Comparison of ENCODE assay signal across 8 cellular contexts in genomic region chr13:67230243-67230773, GRCh38. TPM values are rescaled to one million over a fixed set of nuclear protein-coding genes. Genes with fewer than 3 reads are reported as not detected.
DNase-seq lines count a peak whose midpoint lies in the region; FAIRE-seq and TF ChIP-seq lines count a peak whose summit lies in the region.

TSS of gene PCDH9 (minus strand) at chr13:67230336. CDS start at chr13:67228440, 1,896 bp downstream.

- H4K8ac ChIP-seq in neuronal stem cell (ENCODE audit: low read depth, low read length): no peak within 1 kb of the TSS

- no peak within 1 kb of the TSS for H3K14ac ChIP-seq in neuronal stem cell (ENCODE audit: low read length)

- H3K4me2 ChIP-seq in DOHH2 (ENCODE audit: low read length) (peak within 1 kb of the TSS; percentile 67), neuronal stem cell (ENCODE audit: insufficient read depth, low read length, poor library complexity, severe bottlenecking) (peak within 1 kb of the TSS; percentile 80)

- peak within 1 kb of the TSS; percentile 66 for H2BK120ac ChIP-seq in neuronal stem cell (ENCODE audit: low read depth, low read length)

- H2BK5ac ChIP-seq in neuronal stem cell (ENCODE audit: low read length): no peak within 1 kb of the TSS

- H3K27ac ChIP-seq in DOHH2 (ENCODE audit: low read depth, low read length): peak within 1 kb of the TSS; percentile 49; the same call in 1 of the 2 replicates
- peak within 1 kb of the TSS; percentile 80 for H3K27ac ChIP-seq in neuronal stem cell (replicated peaks; ENCODE audit: low read length)

- peak within 1 kb of the TSS; percentile 98 for H2AFZ ChIP-seq in neuronal stem cell (ENCODE audit: low read length)

- H3K79me1 ChIP-seq in neuronal stem cell (ENCODE audit: low read depth, low read length): no peaks in the 10 kb centered on the region

- H3F3A ChIP-seq in DOHH2 (ENCODE audit: control insufficient read depth, insufficient read depth): peaks cover 6% of the 10 kb centered on the region; the same call in 1 of the 2 replicates

- no peak within 1 kb of the TSS for H2BK12ac ChIP-seq in neuronal stem cell (ENCODE audit: low read length)

- H3K4me3 ChIP-seq in DOHH2 (ENCODE audit: low read length): peak within 1 kb of the TSS; percentile 94
- peak within 1 kb of the TSS; percentile 88 to 92 for H3K4me3 ChIP-seq in neuronal stem cell (ENCODE audit: low read length in 2 of 2)

- H3K27me3 ChIP-seq in DOHH2 (ENCODE audit: control insufficient read depth, low read length) (no peaks in the 10 kb centered on the region), neuronal stem cell (ENCODE audit: control insufficient read depth in 3 of 3, insufficient read depth in 3 of 3, low read depth in 1 of 3, low read length in 3 of 3) (no peaks in the 10 kb centered on the region)

- H3K18ac ChIP-seq in neuronal stem cell (ENCODE audit: low read length): peak within 1 kb of the TSS; percentile 95

- H2BK15ac ChIP-seq in neuronal stem cell (ENCODE audit: low read length): peak within 1 kb of the TSS; percentile 78

- H3K9me2 ChIP-seq in DOHH2 (replicated peaks; ENCODE audit: control insufficient read depth, low read length): no peaks in the 10 kb centered on the region

- H2AK5ac ChIP-seq in neuronal stem cell (ENCODE audit: low read depth, low read length): no peak within 1 kb of the TSS

- peak; percentile 90 for DNase-seq in H4 (ENCODE audit: low spot score)
- DNase-seq in M059J (ENCODE audit: low read depth): peak; percentile 80
- peak; percentile 88 to 89 for DNase-seq in SHP77 (lab: John Stamatoyannopoulos, UW)
- DNase-seq in activated naive CD4-positive, alpha-beta T cell (lab: John Stamatoyannopoulos, UW): peak; percentile 45 to 77 (median 64)
- DNase-seq in frontal cortex (ENCODE audit: low spot score in 2 of 2): peak; percentile 95 to 96
- DNase-seq in neuronal stem cell (ENCODE audit: low spot score): peak; percentile 95
- peak; percentile 95 for DNase-seq in stromal cell of bone marrow (ENCODE audit: low read depth)

- no peaks in the 10 kb centered on the region for H4K20me1 ChIP-seq in DOHH2 (ENCODE audit: control insufficient read depth, insufficient read depth, low read depth, low read length)

- peaks cover 28% of the 10 kb centered on the region for H3K79me2 ChIP-seq in DOHH2 (ENCODE audit: control insufficient read depth, low read length)

- no peaks in the 10 kb centered on the region; the same call in 1 of the 2 replicates for H3K9me3 ChIP-seq in DOHH2 (ENCODE audit: control insufficient read depth, insufficient read depth, low read length)
- peaks cover 0 to 10% of the 10 kb centered on the region in 2 donors for H3K9me3 ChIP-seq in neuronal stem cell (replicated peaks in 1 of 2; ENCODE audit: control insufficient read depth in 2 of 2, insufficient read depth in 1 of 2, low read depth in 1 of 2, low read length in 2 of 2)

- H3K36me3 ChIP-seq in DOHH2 (ENCODE audit: control insufficient read depth, low read length): peaks cover 7% of the 10 kb centered on the region
- peaks cover 0 to 19% of the 10 kb centered on the region in 2 donors for H3K36me3 ChIP-seq in neuronal stem cell (replicated peaks in 1 of 2; ENCODE audit: control insufficient read depth in 2 of 2, insufficient read depth in 2 of 2, low read length in 2 of 2)

- no peak within 1 kb of the TSS for H3K4ac ChIP-seq in neuronal stem cell (ENCODE audit: low read length)

- H3K9ac ChIP-seq in neuronal stem cell (ENCODE audit: low read depth, low read length, poor library complexity): peak within 1 kb of the TSS; percentile 79

- FAIRE-seq in frontal cortex (lab: Jason Lieb, UNC): peak; percentile 97

- WGBS in neuronal stem cell (ENCODE audit: extremely low coverage in 2 of 2, insufficient read length in 2 of 2, insufficient replicate concordance in 1 of 2), 2 donors: no CpG with 5 or more reads among the region's 52 CpGs

- peaks cover 25% of the 10 kb centered on the region for H3K4me1 ChIP-seq in DOHH2 (ENCODE audit: control insufficient read depth, low read length)
- H3K4me1 ChIP-seq in neuronal stem cell (ENCODE audit: control insufficient read depth in 2 of 2, insufficient read depth in 1 of 2, low read depth in 1 of 2, low read length in 2 of 2): peaks cover 1 to 5% of the 10 kb centered on the region in 2 donors

- no peak within 1 kb of the TSS for H4K91ac ChIP-seq in neuronal stem cell (ENCODE audit: low read depth, low read length, poor library complexity)

- no peak for TF ChIP-seq CTCF in DOHH2 (IDR thresholded peaks at IDR 0.05; ENCODE audit: low read depth, low read length, poor library complexity, severe bottlenecking)

- H3K23ac ChIP-seq in neuronal stem cell (ENCODE audit: low read depth, low read length, poor library complexity): no peak within 1 kb of the TSS

RNA-seq across cellular contexts. Expression of gene PCDH9, which starts in this region (rescaled TPM):
- 5.6 and 7.7 TPM in 2 replicates for total RNA-seq in H4 (2014; rRNA removed; shearing (Covaris generic))
- 0.05 TPM in 1 of 2 replicates, not detected in the other for total RNA-seq in M059J (2014; rRNA removed; shearing (Covaris generic))
- 64.4 TPM for total RNA-seq in frontal cortex
- 1.3 TPM for polyA plus RNA-seq in neuronal stem cell (2013, experiment 1 of 2)
- polyA plus RNA-seq in neuronal stem cell (2013, experiment 2 of 2): 1.4 TPM

Comparison
In these comparisons a context has a peak if more than half of its experiments do, and no peak if none do; other contexts are left out.
1. Peak in every context shown above with its lines: DNase-seq, H3K4me3 ChIP-seq and H3K27ac ChIP-seq.
2. Peak in DNase-seq in M059J; RNA of the gene not detected or under 1 TPM.